ENCODE assay signal across 23 cellular contexts in the genomic region with DNA sequence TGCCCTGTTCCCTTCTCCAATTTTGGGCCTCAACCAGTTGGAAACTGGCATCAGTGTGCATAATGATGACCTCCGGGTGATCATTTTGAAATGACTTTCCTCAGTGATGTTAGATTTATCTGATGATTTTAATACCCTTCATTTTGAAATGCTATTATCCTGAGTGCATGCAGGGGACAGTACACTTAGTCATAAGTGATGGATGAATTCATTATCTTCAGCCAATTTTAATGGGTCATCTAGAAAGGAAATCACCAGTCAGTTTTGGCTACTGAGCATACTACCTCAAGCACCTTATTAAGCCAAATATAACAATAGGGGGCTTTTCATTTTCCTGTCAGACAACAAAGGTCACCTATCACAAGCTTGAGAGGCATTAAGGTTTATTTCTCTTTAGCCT.
"Had no signal": no experiment of that assay in that cellular context is flagged by ENCODE, and none has a peak within 500 bp of the region (broad histone marks: within the 10 kb centered on the region; RNA-seq: fewer than 3 reads in every experiment).

No MANE protein-coding gene starts in this region.

- H3K36me3 ChIP-seq: MG63, SJCRH30 had no signal

- ATAC-seq: Panc1, PC-3 had no signal

- DNase-seq: Karpas-422; KG1; MG63; NCI-H1092; NCI-H1105 treated with DMSO at 0.1 percent for 48 hours; NCI-H1436 treated with DMSO at 0.1 percent for 48 hours; NCI-H1694; NCI-H187 treated with DMSO at 0.1 percent for 48 hours; NCI-H2029 treated with DMSO at 0.1 percent for 48 hours; NCI-H2171 treated with DMSO at 0.1 percent for 48 hours; NCI-H345; NCI-H446 treated with DMSO at 0.1 percent for 48 hours; NCI-H510A treated with DMSO at 0.1 percent for 48 hours; NCI-H526; NCI-H748 treated with DMSO at 0.1 percent for 48 hours; NK-92 treated with Interleukin-12 subunit alpha and Interleukin-12 subunit beta, amount 100 ng/mL, for 24 hours; PC-3; SHP77 treated with DMSO at 0.1 percent for 48 hours; SJCRH30; T-helper 1 cell had no signal

- H3K27me3 ChIP-seq: SJCRH30 had no signal

- H3K4me1 ChIP-seq: SJCRH30 had no signal

- H3K27ac ChIP-seq: RWPE1, SJCRH30, SK-N-MC had no signal

- H3K9me3 ChIP-seq: MG63, SJCRH30 had no signal

- H3K4me3 ChIP-seq: MG63, SJCRH30, SK-N-MC had no signal
